In the genomic region with DNA sequence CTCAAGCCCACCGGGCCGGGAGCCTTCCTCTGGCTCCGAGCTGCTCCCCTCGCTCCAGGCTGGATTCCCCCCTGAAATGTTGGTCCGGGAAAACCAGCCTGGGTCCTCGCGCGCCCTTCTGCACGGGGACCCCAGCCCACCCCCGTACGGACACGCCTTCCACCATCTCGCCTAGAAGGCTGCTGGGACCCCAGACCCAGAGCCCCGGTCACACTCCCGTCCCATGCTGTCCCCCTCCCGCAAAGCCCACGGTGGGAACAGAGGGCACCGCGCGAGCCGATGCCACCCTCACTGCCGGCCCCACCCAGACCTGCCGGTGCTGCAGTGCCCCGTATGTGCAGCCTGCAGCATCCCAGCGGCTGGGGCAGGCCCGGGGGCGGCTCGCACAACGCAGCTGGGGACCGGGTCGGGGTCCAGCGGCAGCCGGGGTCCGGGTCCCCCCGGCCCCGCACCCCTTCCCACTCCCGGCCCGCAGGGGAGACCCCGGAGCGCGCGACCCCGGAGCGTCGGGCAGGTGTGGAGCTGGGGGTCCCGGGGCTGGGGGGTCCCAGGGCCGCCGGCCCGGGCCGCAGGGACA, we compare ENCODE assay signal across 8 cellular contexts. TPM values are rescaled to one million over a fixed set of nuclear protein-coding genes. Genes with fewer than 3 reads are reported as not detected.
DNase-seq lines count a peak whose midpoint lies in the region; ATAC-seq and TF ChIP-seq lines count a peak whose summit lies in the region.

No MANE protein-coding gene starts in this region.

- H3K9me3 Mint-ChIP-seq in naive thymus-derived CD4-positive, alpha-beta T cell = peaks cover 0 to 3% (median 0%) of the 10 kb centered on the region in 11 donors

- DNase-seq in BE2C = no peak
- no peak for DNase-seq in T-helper 17 cell
- DNase-seq in naive thymus-derived CD4-positive, alpha-beta T cell = peak in 8 of 9 donors; percentile 44 to 63 (median 54)
- DNase-seq in aorta = no peak
- DNase-seq in NCI-H1436 (lab: John Stamatoyannopoulos, UW) = no peak

- H3K4me3 ChIP-seq in BE2C (ENCODE audit: low read depth, low read length) = peak overlapping the region; percentile 68
- peak overlapping the region; percentile 57 to 64 for H3K4me3 ChIP-seq in duodenal mucosa (ENCODE audit: low read depth in 1 of 2, low read length in 2 of 2)
- H3K4me3 ChIP-seq in naive thymus-derived CD4-positive, alpha-beta T cell (ENCODE audit: low read length) = peak overlapping the region; percentile 98
- no peak overlapping the region for H3K4me3 ChIP-seq in aorta (ENCODE audit: low read length in 2 of 2)

- intact Hi-C loops in naive thymus-derived CD4-positive, alpha-beta T cell (cut with micrococcal nuclease) = loop anchor here (1.0 to 10.0 kb wide), 6 partner anchors 8 to 353 kb away; partner anchors contain the start of genes ANAPC16 (in 1 of the 2) and ASCC1 (in 1 of the 2)
- intact Hi-C loops in aorta (cut with DNase I) = no loop called here

- peak overlapping the region in 1 of 2 donors; percentile 54 for H3K9ac ChIP-seq in duodenal mucosa (ENCODE audit: low read depth in 1 of 2, low read length in 2 of 2)

- POLR2A ChIA-PET in naive thymus-derived CD4-positive, alpha-beta T cell (lab: Charles Lee) = interaction anchor here (0.7 to 13.9 kb wide), 23 partner anchors 8 to 313 kb away, joined by 3 to 297 read pairs (median 4); partner anchors contain the start of genes ANAPC16 and ASCC1

- peaks cover 50% of the 10 kb centered on the region for H3K4me1 Mint-ChIP-seq in T-helper 17 cell
- peaks cover 31 to 68% (median 64%) of the 10 kb centered on the region in 7 donors for H3K4me1 Mint-ChIP-seq in naive thymus-derived CD4-positive, alpha-beta T cell

- H3K4me1 ChIP-seq in BE2C (peaks cover 1% of the 10 kb centered on the region), duodenal mucosa (ENCODE audit: control insufficient read depth in 1 of 2, insufficient read depth in 2 of 2, low read length in 2 of 2) (peaks cover 11 to 20% of the 10 kb centered on the region in 2 donors), aorta (ENCODE audit: control insufficient read depth in 1 of 2, insufficient read depth in 2 of 2, low read length in 2 of 2) (no peaks in the 10 kb centered on the region)
- peaks cover 54 to 64% of the 10 kb centered on the region in 2 donors for H3K4me1 ChIP-seq in naive thymus-derived CD4-positive, alpha-beta T cell (ENCODE audit: control insufficient read depth in 2 of 2, insufficient read depth in 2 of 2, low read length in 2 of 2)

- TF ChIP-seq CTCF in BE2C (IDR thresholded peaks at IDR 0.05; ENCODE audit: low read depth, low read length) = no peak

- CTCF ChIA-PET in naive thymus-derived CD4-positive, alpha-beta T cell (lab: Charles Lee) = interaction anchor here (0.9 to 3.0 kb wide), 7 partner anchors 9 to 250 kb away, joined by 3 to 13 read pairs (median 4); no protein-coding TSS in a partner anchor

- H3K27ac Mint-ChIP-seq in T-helper 17 cell = peak overlapping the region; percentile 99
- peak overlapping the region; percentile 89 to 97 (median 94) for H3K27ac Mint-ChIP-seq in naive thymus-derived CD4-positive, alpha-beta T cell

- H3K27me3 Mint-ChIP-seq in T-helper 17 cell = no peaks in the 10 kb centered on the region
- H3K27me3 Mint-ChIP-seq in naive thymus-derived CD4-positive, alpha-beta T cell = no peaks in the 10 kb centered on the region

- peak overlapping the region; percentile 99 for H3K4me3 Mint-ChIP-seq in T-helper 17 cell
- H3K4me3 Mint-ChIP-seq in naive thymus-derived CD4-positive, alpha-beta T cell = peak overlapping the region; percentile 88 to 100 (median 98)

- H3K9me3 ChIP-seq in BE2C = no peaks in the 10 kb centered on the region
- no peaks in the 10 kb centered on the region for H3K9me3 ChIP-seq in T-helper 17 cell (ENCODE audit: control insufficient read depth, low read length, poor library complexity, severe bottlenecking)
- no peaks in the 10 kb centered on the region for H3K9me3 ChIP-seq in duodenal mucosa (ENCODE audit: control insufficient read depth in 1 of 2, low read length in 2 of 2)
- H3K9me3 ChIP-seq in naive thymus-derived CD4-positive, alpha-beta T cell (ENCODE audit: control insufficient read depth in 2 of 3, low read length in 3 of 3) = no peaks in the 10 kb centered on the region
- H3K9me3 ChIP-seq in aorta (ENCODE audit: control insufficient read depth, low read length) = no peaks in the 10 kb centered on the region

- ATAC-seq in T-helper 17 cell (peak; percentile 34), aorta (ENCODE audit: low FRiP score) (peak; percentile 16), GM19455 (IDR thresholded peaks at IDR 0.05; ENCODE audit: unreplicated experiment) (no peak), HG02870 (IDR thresholded peaks at IDR 0.05; ENCODE audit: unreplicated experiment) (no peak)
- ATAC-seq in naive thymus-derived CD4-positive, alpha-beta T cell = peak; percentile 43

- H3K36me3 Mint-ChIP-seq in T-helper 17 cell (ENCODE audit: low read depth) = peaks cover 10% of the 10 kb centered on the region
- peaks cover 20 to 37% (median 28%) of the 10 kb centered on the region in 5 donors for H3K36me3 Mint-ChIP-seq in naive thymus-derived CD4-positive, alpha-beta T cell

- 4 to 5% methylated on average over 32 to 50 of the region's 50 CpGs for WGBS in aorta, 2 donors

- H3K36me3 ChIP-seq in BE2C (no peaks in the 10 kb centered on the region), duodenal mucosa (ENCODE audit: control insufficient read depth in 1 of 2, insufficient read depth in 2 of 2, low read length in 2 of 2) (no peaks in the 10 kb centered on the region), aorta (ENCODE audit: control insufficient read depth in 1 of 2, insufficient read depth in 2 of 2, low read length in 1 of 2) (peaks cover 0 to 2% of the 10 kb centered on the region in 2 donors)
- peaks cover 6 to 46% (median 14%) of the 10 kb centered on the region in 3 experiments for H3K36me3 ChIP-seq in naive thymus-derived CD4-positive, alpha-beta T cell (ENCODE audit: control insufficient read depth in 2 of 3, insufficient read depth in 3 of 3, low read length in 3 of 3)

- H3K27ac ChIP-seq in duodenal mucosa (ENCODE audit: low read depth, low read length) (peak overlapping the region; percentile 10), aorta (ENCODE audit: low read depth in 1 of 2, low read length in 2 of 2) (no peak overlapping the region)
- H3K27ac ChIP-seq in naive thymus-derived CD4-positive, alpha-beta T cell (ENCODE audit: low read depth, low read length) = peak overlapping the region; percentile 99

- H3K27me3 ChIP-seq in BE2C (peaks cover 11% of the 10 kb centered on the region), duodenal mucosa (ENCODE audit: control insufficient read depth in 1 of 2, insufficient read depth in 2 of 2, low read length in 2 of 2) (peaks cover 19 to 23% of the 10 kb centered on the region in 2 donors), aorta (ENCODE audit: control insufficient read depth in 1 of 2, insufficient read depth in 2 of 2, low read length in 1 of 2) (no peaks in the 10 kb centered on the region)
- no peaks in the 10 kb centered on the region for H3K27me3 ChIP-seq in naive thymus-derived CD4-positive, alpha-beta T cell (ENCODE audit: control insufficient read depth in 2 of 2, insufficient read depth in 2 of 2, low read length in 2 of 2)

RNA-seq across cellular contexts. Expression of gene SPOCK2, which starts 0.9 kb away (rescaled TPM):
- polyA plus RNA-seq in BE2C (2012; ENCODE audit: insufficient read depth, insufficient read length, low read depth) = 1.4 TPM
- total RNA-seq in T-helper 17 cell = 100 to 1,000 TPM; 603 to 772 TPM
- 100 to 1,000 TPM; 312 to 543 (median 505) TPM for total RNA-seq in naive thymus-derived CD4-positive, alpha-beta T cell
- 100 to 1,000 TPM; 200 to 250 TPM for polyA plus RNA-seq in naive thymus-derived CD4-positive, alpha-beta T cell
- 1 to 10 TPM; 4.5 to 7.3 TPM for total RNA-seq in aorta
- polyA plus RNA-seq in aorta = 1 to 10 TPM; 1.8 to 1.9 TPM

Comparison
In these comparisons a context has a peak if more than half of its experiments do, and no peak if none do; other contexts are left out.
1. DNase-seq: peak in naive thymus-derived CD4-positive, alpha-beta T cell (8 of 9); none in BE2C (single experiment), T-helper 17 cell (0 of 3), aorta (0 of 2) and NCI-H1436 (single experiment).
2. H3K4me3 ChIP-seq: peak in BE2C (single experiment), duodenal mucosa (2 of 2) and naive thymus-derived CD4-positive, alpha-beta T cell (single experiment); none in aorta (0 of 2).
3. ATAC-seq: peak in T-helper 17 cell (single experiment), naive thymus-derived CD4-positive, alpha-beta T cell (single experiment) and aorta (single experiment); none in GM19455 (single experiment) and HG02870 (single experiment).
4. H3K27ac ChIP-seq: peak in duodenal mucosa (single experiment) and naive thymus-derived CD4-positive, alpha-beta T cell (single experiment); none in aorta (0 of 2).
5. RNA of gene SPOCK2, which starts 0.9 kb away (total RNA-seq): 603 to 772 TPM in T-helper 17 cell and 312 to 543 TPM in naive thymus-derived CD4-positive, alpha-beta T cell; 4.5 to 7.3 TPM in aorta; every median in the first group is over 10 times any median in the second.
6. intact Hi-C loops: an anchor here in naive thymus-derived CD4-positive, alpha-beta T cell (1.0 to 10.0 kb wide); none called in aorta.